Comparison of ENCODE assay signal across 7 cellular contexts in genomic region chr5:102971693-102972293, GRCh38.
DNase-seq lines count a peak whose midpoint lies in the region; ATAC-seq and TF ChIP-seq lines count a peak whose summit lies in the region.

No MANE protein-coding gene starts in this region.

- H3K27me3 Mint-ChIP-seq in T-helper 17 cell = no peaks in the 10 kb centered on the region

- no peaks in the 10 kb centered on the region for H3K9me3 ChIP-seq in left ventricle myocardium inferior (replicated peaks)
- no peaks in the 10 kb centered on the region for H3K9me3 ChIP-seq in upper lobe of right lung
- no peaks in the 10 kb centered on the region for H3K9me3 ChIP-seq in T-helper 17 cell (ENCODE audit: control insufficient read depth, low read length, poor library complexity, severe bottlenecking)

- DNase-seq in GM12864 (ENCODE audit: low read depth) = no peak
- DNase-seq in SW480 (ENCODE audit: low spot score) = peak; percentile 45
- DNase-seq in left ventricle myocardium inferior = no peak
- DNase-seq in upper lobe of right lung = no peak
- DNase-seq in T-helper 17 cell = no peak
- no peak for DNase-seq in NCI-H510A treated with DMSO at 0.1 percent for 48 hours (lab: John Stamatoyannopoulos, UW)

- ATAC-seq in HG02642 (IDR thresholded peaks at IDR 0.05; ENCODE audit: poor library complexity, unreplicated experiment) (peak; percentile 54), upper lobe of right lung (peak; percentile 34), T-helper 17 cell (no peak)

- no peaks in the 10 kb centered on the region for H3K27me3 ChIP-seq in left ventricle myocardium inferior (ENCODE audit: low read depth)
- no peaks in the 10 kb centered on the region for H3K27me3 ChIP-seq in upper lobe of right lung

- H3K4me1 ChIP-seq in left ventricle myocardium inferior = peaks cover 16% of the 10 kb centered on the region
- H3K4me1 ChIP-seq in upper lobe of right lung = no peaks in the 10 kb centered on the region

- intact Hi-C loops in left ventricle myocardium inferior (cut with micrococcal nuclease) = no loop called here
- intact Hi-C loops in upper lobe of right lung (cut with DNase I) = no loop called here

- H3K36me3 ChIP-seq in left ventricle myocardium inferior = peaks cover 15% of the 10 kb centered on the region
- H3K36me3 ChIP-seq in upper lobe of right lung = no peaks in the 10 kb centered on the region

- H3K4me3 ChIP-seq in GM12864 (ENCODE audit: low read depth, low read length) = no peak overlapping the region
- no peak overlapping the region for H3K4me3 ChIP-seq in left ventricle myocardium inferior
- H3K4me3 ChIP-seq in upper lobe of right lung = no peak overlapping the region

- TF ChIP-seq CTCF in GM12864 (IDR thresholded peaks at IDR 0.05; ENCODE audit: low read depth, low read length, missing control alignments) = peak; percentile 35
- peak; percentile 62 for TF ChIP-seq CTCF in left ventricle myocardium inferior (IDR thresholded peaks at IDR 0.05; ENCODE audit: borderline replicate concordance)
- peak; percentile 46 for TF ChIP-seq CTCF in upper lobe of right lung (IDR thresholded peaks at IDR 0.05)

- H3K4me3 Mint-ChIP-seq in T-helper 17 cell = no peak overlapping the region

- H3K27ac ChIP-seq in left ventricle myocardium inferior (replicated peaks) (no peak overlapping the region), upper lobe of right lung (no peak overlapping the region)

- H3K27ac Mint-ChIP-seq in T-helper 17 cell = no peak overlapping the region

- peaks cover 5% of the 10 kb centered on the region for H3K36me3 Mint-ChIP-seq in T-helper 17 cell (ENCODE audit: low read depth)

- H3K4me1 Mint-ChIP-seq in T-helper 17 cell = no peaks in the 10 kb centered on the region
